ENCODE assay signal across 14 cellular contexts in genomic region chr4:18041114-18041513, GRCh38. TPM values are rescaled to one million over a fixed set of nuclear protein-coding genes. Genes with fewer than 3 reads are reported as not detected.
DNase-seq lines count a peak whose midpoint lies in the region; ATAC-seq and TF ChIP-seq lines count a peak whose summit lies in the region.
"Had no signal": no experiment of that assay in that cellular context is flagged by ENCODE, and none has a peak within 500 bp of the region (broad histone marks: within the 10 kb centered on the region; RNA-seq: fewer than 3 reads in every experiment).

No MANE protein-coding gene starts in this region.

- ATAC-seq in GM23338 (no peak), GM21367 (IDR thresholded peaks at IDR 0.05; ENCODE audit: unreplicated experiment) (no peak)
- ATAC-seq: A549, GM12878 had no signal

- H3K9me3 ChIP-seq in stomach, result no peaks in the 10 kb centered on the region
- H3K9me3 ChIP-seq: A549, HAP-1 had no signal

- H3K4me3 ChIP-seq in GM23338 (no peak overlapping the region), stomach (no peak overlapping the region)
- H3K4me3 ChIP-seq: A549, GM12878, HAP-1 had no signal

- no peaks in the 10 kb centered on the region for H3K9me2 ChIP-seq in GM23338 (ENCODE audit: insufficient read depth)

- intact Hi-C loops in stomach (cut with DNase I; ENCODE audit: low total_unique reads), result no loop called here

- TF ChIP-seq CTCF in GM23338 (conservative IDR thresholded peaks at IDR 0.05; ENCODE audit: low read depth in 2 of 2) (no peak), stomach (IDR thresholded peaks at IDR 0.05) (no peak)

- H3K36me3 Mint-ChIP-seq in GM23338 (ENCODE audit: low read depth), result no peaks in the 10 kb centered on the region

- H4K20me1 ChIP-seq in GM23338 (replicated peaks; ENCODE audit: insufficient read depth), result no peaks in the 10 kb centered on the region

- no peaks in the 10 kb centered on the region for H3K27me3 Mint-ChIP-seq in GM23338 (ENCODE audit: insufficient read depth, low read depth, poor library complexity)

- WGBS in stomach, 5 donors, result 85 to 97% (median 89%) methylated on average over 2 of the region's 2 CpGs

- no peaks in the 10 kb centered on the region for H3K79me2 ChIP-seq in GM23338 (replicated peaks; ENCODE audit: insufficient read depth)

- no peak for TF ChIP-seq POLR2A in stomach (IDR thresholded peaks at IDR 0.05)

- no peaks in the 10 kb centered on the region for H3K4me1 Mint-ChIP-seq in GM23338

- H3K27ac Mint-ChIP-seq in GM23338, result no peak overlapping the region
- H3K27ac Mint-ChIP-seq: CD4-positive, alpha-beta T cell had no signal

- no peak overlapping the region for H3K27ac ChIP-seq in GM23338 (ENCODE audit: low read depth)
- H3K27ac ChIP-seq in stomach, result no peak overlapping the region
- H3K27ac ChIP-seq: A549, C4-2B had no signal

- TF ChIP-seq EP300 in stomach (IDR thresholded peaks at IDR 0.05), result no peak

- DNase-seq in GM23338 (ENCODE audit: low spot score) (no peak), NCI-H226 (peak; percentile 82), iris pigment epithelial cell (ENCODE audit: low read depth) (peak; percentile 10), stomach (no peak), DMS153 (lab: John Stamatoyannopoulos, UW) (no peak)
- DNase-seq: AML-193; CD4-positive, alpha-beta T cell; DMS79 treated with DMSO at 0.1 percent for 48 hours; KBM-7 had no signal

- no peaks in the 10 kb centered on the region for H3K36me3 ChIP-seq in GM23338 (ENCODE audit: insufficient read depth)
- H3K36me3 ChIP-seq in stomach, result no peaks in the 10 kb centered on the region
- H3K36me3 ChIP-seq: HAP-1 had no signal

- no peaks in the 10 kb centered on the region for H3K4me1 ChIP-seq in GM23338 (ENCODE audit: insufficient read depth)
- no peaks in the 10 kb centered on the region for H3K4me1 ChIP-seq in stomach
- H3K4me1 ChIP-seq: A549, HAP-1 had no signal

- no peak overlapping the region for H3K4me2 ChIP-seq in GM23338
- H3K4me2 ChIP-seq: A549 had no signal

- no peaks in the 10 kb centered on the region for H3K9me3 Mint-ChIP-seq in GM23338
- H3K9me3 Mint-ChIP-seq: CD4-positive, alpha-beta T cell had no signal

- no peaks in the 10 kb centered on the region for H3F3A ChIP-seq in GM23338 (replicated peaks; ENCODE audit: low read depth)

- peak overlapping the region; percentile 79; the same call in 1 of the 2 replicates for H2AFZ ChIP-seq in GM23338

- H3K4me3 Mint-ChIP-seq in GM23338, result no peak overlapping the region
- H3K4me3 Mint-ChIP-seq: CD4-positive, alpha-beta T cell had no signal

- no peaks in the 10 kb centered on the region for H3K27me3 ChIP-seq in GM23338 (ENCODE audit: insufficient read depth)
- no peaks in the 10 kb centered on the region for H3K27me3 ChIP-seq in stomach

TF ChIP-seq in GM23338, 12 proteins besides CTCF, POLR2A, EP300 and RAD21 (continues in another document):
- TF ChIP-seq REST (IDR thresholded peaks at IDR 0.05; ENCODE audit: unreplicated experiment) (no peak), ETS1 (IDR thresholded peaks at IDR 0.05) (no peak), ZNF462 (CRISPR knock-in tag; IDR thresholded peaks at IDR 0.05) (no peak), ZNF114 (CRISPR knock-in tag; IDR thresholded peaks at IDR 0.05) (no peak), POLR2AphosphoS5 (IDR thresholded peaks at IDR 0.05; ENCODE audit: low read depth) (no peak), STAT1 (IDR thresholded peaks at IDR 0.05; ENCODE audit: unreplicated experiment) (no peak), NANOG (IDR thresholded peaks at IDR 0.05; ENCODE audit: borderline replicate concordance) (no peak)

RNA-seq across cellular contexts. Expression of gene LCORL, which starts 19.6 kb away (rescaled TPM):
- 24.2 and 28.7 TPM in 2 replicates for total RNA-seq in GM23338 (2014; rRNA removed; shearing (Covaris generic))
- polyA plus RNA-seq in GM23338 (2016; fragmentation: Nextera tagmentation; extraction: Ambion mirVana) (18.0 and 21.0 TPM in 2 replicates), stomach (1 to 10 TPM; 1.8 to 4.1 (median 2.5) TPM)
- total RNA-seq in stomach, result 10 to 100 TPM in 4 of 5 donors, 1 to 10 TPM in 1; 4.6 to 28.1 (median 15.6) TPM

Comparison
In these comparisons a context has a peak if more than half of its experiments do, and no peak if none do; other contexts are left out.
1. DNase-seq: peak in NCI-H226 (single experiment) and iris pigment epithelial cell (single experiment); none in GM23338 (single experiment), stomach (single experiment) and DMS153 (single experiment).